Comparison of ENCODE assay signal across 18 cellular contexts in genomic region chr10:47026301-47027107, GRCh38.
DNase-seq lines count a peak whose midpoint lies in the region; ATAC-seq, FAIRE-seq and TF ChIP-seq lines count a peak whose summit lies in the region.
"Had no signal": no experiment of that assay in that cellular context is flagged by ENCODE, and none has a peak within 500 bp of the region (broad histone marks: within the 10 kb centered on the region; RNA-seq: fewer than 3 reads in every experiment).

No MANE protein-coding gene starts in this region.

- BruUV-seq in K562 (replicated peaks; lab: Mats Ljungman, UMichigan), result no TSS peak

- H3K4me3 ChIP-seq in left ventricle myocardium inferior (no peak overlapping the region), K562 (no peak overlapping the region), lung (no peak overlapping the region), hepatocyte (no peak overlapping the region)

- no peak overlapping the region for H3K4me3 Mint-ChIP-seq in type B pancreatic cell
- H3K4me3 Mint-ChIP-seq: activated CD4-positive, alpha-beta T cell treated with anti-CD3 and anti-CD28 coated beads for 36 hours; activated T-cell treated with anti-CD3 and anti-CD28 coated beads, Interleukin-2, amount 50 U/mL, for 72 hours; CD4-positive, alpha-beta memory T cell; neural crest cell had no signal

- H3K4me2 ChIP-seq in K562 (ENCODE audit: insufficient read depth, low read length), result no peak overlapping the region
- no peak overlapping the region for H3K4me2 ChIP-seq in hepatocyte

- H3K36me3 ChIP-seq in left ventricle myocardium inferior (no peaks in the 10 kb centered on the region), K562 (ENCODE audit: control insufficient read depth, insufficient read depth, low read length) (no peaks in the 10 kb centered on the region), lung (ENCODE audit: control insufficient read depth in 2 of 2, insufficient read depth in 2 of 2, low read length in 2 of 2) (no peaks in the 10 kb centered on the region), hepatocyte (replicated peaks; ENCODE audit: insufficient read depth, low read depth) (no peaks in the 10 kb centered on the region)

- peaks cover 19% of the 10 kb centered on the region for H3K4me1 Mint-ChIP-seq in type B pancreatic cell (ENCODE audit: unreplicated experiment)

- no peaks in the 10 kb centered on the region for H3K9me3 ChIP-seq in left ventricle myocardium inferior (replicated peaks)
- no peaks in the 10 kb centered on the region for H3K9me3 ChIP-seq in K562 (replicated peaks; ENCODE audit: control insufficient read depth, insufficient read depth, low read depth, low read length)
- peaks cover 0 to 2% of the 10 kb centered on the region in 2 donors for H3K9me3 ChIP-seq in lung (ENCODE audit: control insufficient read depth in 2 of 2, insufficient read depth in 1 of 2, low read length in 1 of 2)
- H3K9me3 ChIP-seq in hepatocyte (ENCODE audit: low read depth), result no peaks in the 10 kb centered on the region

- no peak overlapping the region for H3K9ac ChIP-seq in K562 (ENCODE audit: insufficient read depth in 1 of 2, low read depth in 2 of 2, low read length in 2 of 2)

- intact Hi-C loops in cardiac septum (cut with DNase I) (loop anchor here (10.0 kb wide), 1 partner anchor 288 kb away; no protein-coding TSS in a partner anchor), left ventricle myocardium inferior (cut with micrococcal nuclease) (loop anchor here (10.0 kb wide), 1 partner anchor 288 kb away; no protein-coding TSS in a partner anchor), K562 (cut with micrococcal nuclease) (no loop called here)

- H3K36me3 Mint-ChIP-seq in type B pancreatic cell, result no peaks in the 10 kb centered on the region
- H3K36me3 Mint-ChIP-seq: CD4-positive, alpha-beta memory T cell had no signal

- H2AFZ ChIP-seq in K562 (ENCODE audit: low read depth, low read length), result no peak overlapping the region
- H2AFZ ChIP-seq in hepatocyte, result no peak overlapping the region

- POLR2A ChIA-PET in K562 (lab: Yijun Ruan, JAX), result interaction anchor here (1.2 kb wide), 1 partner anchor 19 kb away, joined by 4 read pairs; no protein-coding TSS in a partner anchor

- no peak overlapping the region for H3K27ac ChIP-seq in left ventricle myocardium inferior (replicated peaks)
- no peak overlapping the region for H3K27ac ChIP-seq in K562 (ENCODE audit: extremely low read depth, low read depth, low read length)
- no peak overlapping the region for H3K27ac ChIP-seq in lung (ENCODE audit: low read depth in 1 of 2, low read length in 1 of 2)
- H3K27ac ChIP-seq in hepatocyte, result no peak overlapping the region

- H4K20me1 ChIP-seq in K562 (replicated peaks; ENCODE audit: control insufficient read depth, insufficient read depth, low read length) (peaks cover 11% of the 10 kb centered on the region), hepatocyte (ENCODE audit: insufficient read depth, poor library complexity, severe bottlenecking) (no peaks in the 10 kb centered on the region)

- no peak for TF ChIP-seq POLR2A in K562 (conservative IDR thresholded peaks at IDR 0.05)

- H3K9me2 ChIP-seq in hepatocyte (replicated peaks; ENCODE audit: insufficient read depth), result no peaks in the 10 kb centered on the region

- in situ Hi-C loops in K562 (cut with MboI), result no loop called here

- peaks cover 2% of the 10 kb centered on the region for H3K9me1 ChIP-seq in K562 (ENCODE audit: control insufficient read depth, insufficient read depth, low read length)

- TF ChIP-seq EP300 in K562 (IDR thresholded peaks at IDR 0.05; ENCODE audit: low read length), result no peak

- no peak overlapping the region for H3K27ac Mint-ChIP-seq in type B pancreatic cell
- H3K27ac Mint-ChIP-seq: activated CD4-positive, alpha-beta T cell treated with anti-CD3 and anti-CD28 coated beads for 36 hours; activated T-cell treated with anti-CD3 and anti-CD28 coated beads, Interleukin-2, amount 50 U/mL, for 72 hours had no signal

- ATAC-seq in K562 (no peak), lung (ENCODE audit: insufficient read depth, low FRiP score) (no peak), GM19351 (IDR thresholded peaks at IDR 0.05; ENCODE audit: unreplicated experiment) (no peak)
- ATAC-seq: activated CD4-positive, alpha-beta T cell treated with anti-CD3 and anti-CD28 coated beads for 36 hours; activated T-cell treated with anti-CD3 and anti-CD28 coated beads, Interleukin-2, amount 50 U/mL, for 72 hours had no signal

- 0 out of 4 replicates have a peak, but pooled peaks of 1 of the 2 experiments have one; percentile 21 for TF ChIP-seq RAD21 in K562 (CRISPR knock-in tag; conservative IDR thresholded peaks at IDR 0.05 in 1 of 2, IDR thresholded peaks at IDR 0.05 in 1 of 2)

- CTCF ChIA-PET in K562 (lab: Yijun Ruan, JAX; ENCODE audit: low intra/inter-chr PET ratio), result interaction anchor here (2.6 kb wide), 1 partner anchor 314 kb away, joined by 14 read pairs; no protein-coding TSS in a partner anchor

- FAIRE-seq in K562 (lab: Jason Lieb, UNC), result no peak
- FAIRE-seq: bronchial epithelial cell, GM12892 had no signal

- H3K4me1 ChIP-seq in left ventricle myocardium inferior (no peaks in the 10 kb centered on the region), K562 (replicated peaks in 1 of 2; ENCODE audit: control insufficient read depth in 2 of 2, insufficient read depth in 2 of 2, low read length in 2 of 2) (0 out of 5 replicates have a peak, but pooled peaks cover 0 to 3% of the 10 kb centered on the region in 2 experiments), lung (ENCODE audit: control insufficient read depth in 2 of 2, insufficient read depth in 2 of 2, low read length in 2 of 2) (no peaks in the 10 kb centered on the region), hepatocyte (ENCODE audit: insufficient read depth) (no peaks in the 10 kb centered on the region)

- H3K27me3 ChIP-seq in left ventricle myocardium inferior (ENCODE audit: low read depth) (peaks cover 4% of the 10 kb centered on the region), K562 (ENCODE audit: control insufficient read depth in 2 of 2, insufficient read depth in 2 of 2, low read length in 2 of 2) (peaks cover 3 to 44% of the 10 kb centered on the region in 2 experiments; a peak in 3 of 5 replicates), lung (ENCODE audit: control insufficient read depth, insufficient read depth) (no peaks in the 10 kb centered on the region), hepatocyte (no peaks in the 10 kb centered on the region)

- TF ChIP-seq CTCF in left ventricle myocardium inferior (IDR thresholded peaks at IDR 0.05; ENCODE audit: borderline replicate concordance), result no peak
- peak; percentile 13 to 37 (median 35); a peak in 3 of 6 replicates for TF ChIP-seq CTCF in K562 (IDR thresholded peaks at IDR 0.05 in 2 of 3, conservative IDR thresholded peaks at IDR 0.05 in 1 of 3; ENCODE audit: insufficient read depth in 2 of 3, low read depth in 1 of 3, low read length in 3 of 3)
- TF ChIP-seq CTCF in lung (IDR thresholded peaks at IDR 0.05; ENCODE audit: control extremely low read depth, extremely low read depth), result no peak
- TF ChIP-seq CTCF in type B pancreatic cell (conservative IDR thresholded peaks at IDR 0.05), result no peak
- TF ChIP-seq CTCF in hepatocyte (IDR thresholded peaks at IDR 0.05; ENCODE audit: poor library complexity), result no peak

- WGBS in K562 (ENCODE audit: insufficient coverage, low coverage, missing lambda C conversion rate), result 4% methylated on average over 10 of the region's 11 CpGs
- WGBS in lung, 2 donors, result 89 to 94% methylated on average over 11 of the region's 11 CpGs
- 96% methylated on average over 10 of the region's 11 CpGs for WGBS in hepatocyte (ENCODE audit: low lambda C conversion rate, missing lambda C conversion rate)

- H3K79me2 ChIP-seq in K562 (ENCODE audit: control insufficient read depth, insufficient read depth, low read length) (no peaks in the 10 kb centered on the region), hepatocyte (no peaks in the 10 kb centered on the region)

- peaks cover 11% of the 10 kb centered on the region for H3K27me3 Mint-ChIP-seq in type B pancreatic cell

- peak; percentile 70 for DNase-seq in cardiac septum (ENCODE audit: low spot score)
- DNase-seq in left ventricle myocardium inferior, result no peak
- DNase-seq in K562 (ENCODE audit: extremely low read depth in 1 of 4, low spot score in 3 of 4), result no peak
- peak; percentile 27 for DNase-seq in lung (ENCODE audit: low spot score)
- peak; percentile 60 for DNase-seq in type B pancreatic cell (ENCODE audit: extremely low spot score, unreplicated experiment)
- no peak for DNase-seq in NCI-H2227 (lab: John Stamatoyannopoulos, UW; ENCODE audit: unreplicated experiment)
- DNase-seq in hepatocyte (ENCODE audit: low spot score), result no peak
- DNase-seq: activated CD4-positive, alpha-beta T cell treated with anti-CD3 and anti-CD28 coated beads for 36 hours; activated T-cell treated with anti-CD3 and anti-CD28 coated beads, Interleukin-2, amount 50 U/mL, for 72 hours; CD4-positive, alpha-beta memory T cell; DMS53; effector memory CD4-positive, alpha-beta T cell; midbrain; stimulated activated naive CD4-positive, alpha-beta T cell had no signal

- H3K9me3 Mint-ChIP-seq in type B pancreatic cell, result no peaks in the 10 kb centered on the region
- H3K9me3 Mint-ChIP-seq: activated T-cell treated with anti-CD3 and anti-CD28 coated beads, Interleukin-2, amount 50 U/mL, for 72 hours; CD4-positive, alpha-beta memory T cell; neural crest cell had no signal

TF ChIP-seq in K562, 482 proteins besides CTCF, POLR2A, EP300 and RAD21 (continues in another document):
- TF ChIP-seq GATAD2A (IDR thresholded peaks at IDR 0.05) (no peak), SREBF1 (IDR thresholded peaks at IDR 0.05; ENCODE audit: borderline replicate concordance, low read depth, low read length) (no peak), BRCA1 (IDR thresholded peaks at IDR 0.05) (no peak), BRCA1 (CRISPR knock-in tag; IDR thresholded peaks at IDR 0.05) (no peak), RBBP5 (IDR thresholded peaks at IDR 0.05; ENCODE audit: borderline replicate concordance, insufficient read depth, low read length, poor library complexity, severe bottlenecking) (no peak), MXI1 (IDR thresholded peaks at IDR 0.05; ENCODE audit: low read depth, low read length) (no peak), HSF4 (CRISPR knock-in tag; IDR thresholded peaks at IDR 0.05; ENCODE audit: borderline replicate concordance) (no peak), NFIC (IDR thresholded peaks at IDR 0.05) (no peak), PTBP1 (IDR thresholded peaks at IDR 0.05; ENCODE audit: low read depth, low read length) (no peak), ZNF511 (CRISPR knock-in tag; IDR thresholded peaks at IDR 0.05) (no peak), GATAD2B (IDR thresholded peaks at IDR 0.05; ENCODE audit: borderline replicate concordance) (no peak)

Comparison
In these comparisons a context has a peak if more than half of its experiments do, and no peak if none do; other contexts are left out.
1. DNase-seq: peak in cardiac septum (single experiment), lung (single experiment) and type B pancreatic cell (single experiment); none in left ventricle myocardium inferior (single experiment), K562 (0 of 4), NCI-H2227 (single experiment) and hepatocyte (single experiment).
2. CTCF ChIP-seq: peak in K562 (3 of 3); none in left ventricle myocardium inferior (single experiment), lung (single experiment), type B pancreatic cell (single experiment) and hepatocyte (single experiment).